ENCODE assay signal across 9 cellular contexts in the genomic region with DNA sequence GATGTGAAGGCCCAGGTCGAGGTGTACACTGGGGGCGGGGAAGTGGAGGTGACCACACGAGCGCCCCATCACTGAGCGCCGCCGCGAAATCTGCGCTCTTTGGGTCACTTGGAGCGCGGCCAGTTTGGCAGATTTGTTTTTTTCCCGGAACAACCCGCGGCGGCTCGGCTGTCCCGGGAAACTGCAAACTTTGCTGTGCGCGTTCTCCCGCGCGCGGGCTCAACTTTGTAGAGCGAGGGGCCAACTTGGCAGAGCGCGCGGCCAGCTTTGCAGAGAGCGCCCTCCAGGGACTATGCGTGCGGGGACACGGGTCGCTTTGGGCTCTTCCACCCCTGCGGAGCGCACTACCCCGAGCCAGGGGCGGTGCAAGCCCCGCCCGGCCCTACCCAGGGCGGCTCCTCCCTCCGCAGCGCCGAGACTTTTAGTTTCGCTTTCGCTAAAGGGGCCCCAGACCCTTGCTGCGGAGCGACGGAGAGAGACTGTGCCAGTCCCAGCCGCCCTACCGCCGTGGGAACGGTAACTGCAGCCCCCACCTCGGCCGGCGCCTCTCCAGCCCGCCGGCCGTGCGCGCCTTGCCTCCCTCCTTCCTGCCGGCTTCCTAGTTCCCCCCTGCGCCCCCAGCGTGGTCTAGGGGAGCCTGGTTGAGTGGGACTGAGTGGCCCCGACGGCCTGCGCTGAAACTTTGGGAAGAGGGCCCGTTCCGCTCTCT. TPM values are rescaled to one million over a fixed set of nuclear protein-coding genes. Genes with fewer than 3 reads are reported as not detected.
A peak's percentile ranks its signal among the peaks of the same experiment; 100 is the strongest.
DNase-seq lines count a peak whose midpoint lies in the region; ATAC-seq, FAIRE-seq and TF ChIP-seq lines count a peak whose summit lies in the region.
"Had no signal": no experiment of that assay in that cellular context is flagged by ENCODE, and none has a peak within 500 bp of the region (broad histone marks: within the 10 kb centered on the region; RNA-seq: fewer than 3 reads in every experiment).

CASP7 (plus strand) TSS at position 450 of the 709 bp plus-strand sequence. CDS start 17,582 bp downstream, outside the sequence.

- H3K4me1 ChIP-seq in iPS-20b (ENCODE audit: insufficient read depth, low read length) = no peaks in the 10 kb centered on the region
- peaks cover 5 to 13% of the 10 kb centered on the region in 2 donors for H3K4me1 ChIP-seq in small intestine (ENCODE audit: control insufficient read depth in 2 of 2, insufficient read depth in 1 of 2, low read depth in 1 of 2, low read length in 1 of 2)

- DNase-seq in NCI-H187 (lab: John Stamatoyannopoulos, UW) (peak; percentile 4 to 15), NCI-H187 treated with DMSO at 0.1 percent for 48 hours (lab: John Stamatoyannopoulos, UW) (no peak), NCI-H1694 treated with DMSO at 0.1 percent for 48 hours (lab: John Stamatoyannopoulos, UW) (peak; percentile 29), T47D (ENCODE audit: low read depth in 1 of 2, low spot score in 1 of 2) (peak; percentile 58 to 89), small intestine (peak; percentile 91)

- peak within 1 kb of the TSS; percentile 87 for H3K9ac ChIP-seq in iPS-20b (ENCODE audit: low read depth, low read length)

- H3K27ac ChIP-seq in VCaP (peak within 1 kb of the TSS; percentile 95), iPS-20b (ENCODE audit: low read length) (no peak within 1 kb of the TSS), small intestine (ENCODE audit: low read depth in 1 of 2, low read length in 1 of 2) (peak within 1 kb of the TSS; percentile 98 to 100)

- peak; percentile 51 for ATAC-seq in HG02840 (IDR thresholded peaks at IDR 0.05; ENCODE audit: low FRiP score, unreplicated experiment)

- TF ChIP-seq CTCF in VCaP (conservative IDR thresholded peaks at IDR 0.05) = peak; percentile 37

- H3K9me3 ChIP-seq in iPS-20b (ENCODE audit: insufficient read depth, low read depth, low read length) (no peaks in the 10 kb centered on the region), small intestine (ENCODE audit: control insufficient read depth, low read depth) (no peaks in the 10 kb centered on the region)

- 0 to 1% (median 0%) methylated on average over 55 to 67 of the region's 67 CpGs for WGBS in small intestine, 3 donors

- in situ Hi-C loops in T47D (cut with HindIII; ENCODE audit: low pct_unique_long_range_greater_than_20kb, low sequenced_read_pairs) = no loop called here

- no peak for FAIRE-seq in small intestine (lab: Jason Lieb, UNC)
- FAIRE-seq: G401.6 had no signal

- H3K4me3 ChIP-seq in iPS-20b (ENCODE audit: low read length) (peak within 1 kb of the TSS; percentile 89), small intestine (ENCODE audit: low read depth in 1 of 2, low read length in 2 of 2) (peak within 1 kb of the TSS; percentile 79 to 98)

- H3K27me3 ChIP-seq in iPS-20b (ENCODE audit: insufficient read depth, low read length) = peaks cover 23% of the 10 kb centered on the region
- no peaks in the 10 kb centered on the region for H3K27me3 ChIP-seq in small intestine (ENCODE audit: control insufficient read depth in 2 of 2, insufficient read depth in 2 of 2, low read length in 2 of 2)

- H3K36me3 ChIP-seq in iPS-20b (ENCODE audit: insufficient read depth, low read depth, low read length) (no peaks in the 10 kb centered on the region), small intestine (ENCODE audit: control insufficient read depth in 2 of 2, insufficient read depth in 2 of 2, low read length in 2 of 2) (peaks cover 0 to 4% of the 10 kb centered on the region in 2 donors)

RNA-seq across cellular contexts. Expression of gene CASP7, which starts in this region (rescaled TPM):
- 100 to 1,000 TPM in 1 of 3 donors, 10 to 100 TPM in 2; 50.2 to 139 (median 99.4) TPM for polyA plus RNA-seq in small intestine
